13 cellular contexts compared by ENCODE assay signal in genomic region chr13:110259651-110260050, GRCh38. TPM values are rescaled to one million over a fixed set of nuclear protein-coding genes. Genes with fewer than 3 reads are reported as not detected.
A peak's percentile ranks its signal among the peaks of the same experiment; 100 is the strongest.
DNase-seq lines count a peak whose midpoint lies in the region; ATAC-seq, FAIRE-seq and TF ChIP-seq lines count a peak whose summit lies in the region.
"Had no signal": no experiment of that assay in that cellular context is flagged by ENCODE, and none has a peak within 500 bp of the region (broad histone marks: within the 10 kb centered on the region; RNA-seq: fewer than 3 reads in every experiment).

No MANE protein-coding gene starts in this region.

- no peak overlapping the region for H3K4me3 ChIP-seq in IMR-90 (ENCODE audit: insufficient read depth, low read depth, low read length)
- no peak overlapping the region for H3K4me3 ChIP-seq in brain microvascular endothelial cell (ENCODE audit: low read depth, low read length)
- H3K4me3 ChIP-seq in stomach smooth muscle (ENCODE audit: low read length in 2 of 2): no peak overlapping the region
- H3K4me3 ChIP-seq in small intestine (ENCODE audit: low read depth in 1 of 2, low read length in 2 of 2): no peak overlapping the region
- no peak overlapping the region for H3K4me3 ChIP-seq in ovary

- TF ChIP-seq POLR2A in IMR-90 (IDR thresholded peaks at IDR 0.05; ENCODE audit: low read depth, low read length) (no peak), ovary (IDR thresholded peaks at IDR 0.05) (no peak)

- TF ChIP-seq CTCF in IMR-90 (conservative IDR thresholded peaks at IDR 0.05; ENCODE audit: low read depth, low read length): no peak
- no peak for TF ChIP-seq CTCF in brain microvascular endothelial cell (IDR thresholded peaks at IDR 0.05; ENCODE audit: low read depth, low read length, missing control alignments)
- TF ChIP-seq CTCF in foreskin keratinocyte (conservative IDR thresholded peaks at IDR 0.05): no peak
- no peak for TF ChIP-seq CTCF in ovary (IDR thresholded peaks at IDR 0.05)

- H3K4me2 ChIP-seq in IMR-90 (ENCODE audit: low read depth, low read length): peak overlapping the region; percentile 30; the same call in 1 of the 2 replicates

- peak overlapping the region; percentile 59 for H2BK5ac ChIP-seq in IMR-90 (ENCODE audit: low read depth, low read length, poor library complexity, severe bottlenecking)

- H3K79me1 ChIP-seq in IMR-90 (ENCODE audit: low read depth in 1 of 2, low read length in 2 of 2): peaks cover 27 to 81% of the 10 kb centered on the region in 2 experiments

- in situ Hi-C loops in IMR-90 (cut with MboI; ENCODE audit: low sequenced_read_pairs): no loop called here
- in situ Hi-C loops in brain microvascular endothelial cell (cut with HindIII; ENCODE audit: low pct_ligation_motif_present, low sequenced_read_pairs): no loop called here

- 0 out of 2 replicates have a peak overlapping the region, but pooled peaks have one; percentile 7 for H3K56ac ChIP-seq in IMR-90 (ENCODE audit: extremely low read depth, insufficient read depth, low read length)

- BruUV-seq in IMR-90 (replicated peaks; lab: Mats Ljungman, UMichigan): no TSS peak

- TF ChIP-seq EP300 in ovary (IDR thresholded peaks at IDR 0.05): no peak

- CTCF ChIA-PET in IMR-90 (lab: Yijun Ruan, JAX): interaction anchor here (0.6 to 2.2 kb wide), 3 partner anchors 12 to 1352 kb away, joined by 3 to 6 read pairs (median 4); no protein-coding TSS in a partner anchor

- no peak overlapping the region for H4K5ac ChIP-seq in IMR-90 (ENCODE audit: low read depth, low read length)

- H3K18ac ChIP-seq in IMR-90 (ENCODE audit: low read depth, low read length): 0 out of 2 replicates have a peak overlapping the region, but pooled peaks have one; percentile 18

- POLR2A ChIA-PET in IMR-90 (lab: Charles Lee; ENCODE audit: unreplicated experiment): no interaction called here

- ATAC-seq in IMR-90 (ENCODE audit: low read depth) (no peak), foreskin keratinocyte (no peak)

- intact Hi-C loops in IMR-90 (cut with micrococcal nuclease) (no loop called here), ovary (cut with DNase I) (loop anchor here in 2 of 4 donors (10.0 kb wide), 1 partner anchor 45 kb away; the partner anchor contains the start of genes COL4A1 (in 2 of the 2) and COL4A2 (in 2 of the 2))

- H3K27ac ChIP-seq in IMR-90 (ENCODE audit: insufficient read depth, low read length) (peak overlapping the region; percentile 52; the same call in 1 of the 2 replicates), brain microvascular endothelial cell (peak overlapping the region; percentile 36), foreskin keratinocyte (peak overlapping the region; percentile 45), stomach smooth muscle (ENCODE audit: low read length) (peak overlapping the region; percentile 3), small intestine (ENCODE audit: low read depth in 1 of 2, low read length in 1 of 2) (peak overlapping the region in 1 of 2 donors; percentile 39), ovary (no peak overlapping the region)

- peak overlapping the region; percentile 18; the same call in 1 of the 2 replicates for H3K14ac ChIP-seq in IMR-90 (replicated peaks; ENCODE audit: low read depth, low read length)

- no peak overlapping the region for H2AK9ac ChIP-seq in IMR-90 (replicated peaks; ENCODE audit: low read depth, low read length, poor library complexity)

- peak overlapping the region; percentile 39; the same call in 1 of the 2 replicates for H3K23ac ChIP-seq in IMR-90 (ENCODE audit: low read depth, low read length)

- H3K9me3 ChIP-seq in IMR-90 (ENCODE audit: control insufficient read depth, insufficient read depth, low read length) (no peaks in the 10 kb centered on the region), stomach smooth muscle (ENCODE audit: control insufficient read depth in 2 of 2, low read length in 2 of 2) (no peaks in the 10 kb centered on the region), small intestine (ENCODE audit: control insufficient read depth, low read depth) (no peaks in the 10 kb centered on the region), ovary (no peaks in the 10 kb centered on the region)

- TF ChIP-seq RAD21 in IMR-90 (IDR thresholded peaks at IDR 0.05; ENCODE audit: low read length): no peak

- no peak overlapping the region for H2AFZ ChIP-seq in IMR-90 (replicated peaks; ENCODE audit: low read length, poor library complexity)

- no peak overlapping the region; the same call in 1 of the 2 replicates for H2BK20ac ChIP-seq in IMR-90 (ENCODE audit: low read depth, low read length)

- dilution Hi-C loops in IMR-90 (cut with HindIII; ENCODE audit: low sequenced_read_pairs, unreplicated experiment): no loop called here

- WGBS in IMR-90 (ENCODE audit: extremely low coverage in 2 of 2, insufficient read length in 1 of 2), 2 experiments: 100% methylated on average over 2 of the region's 6 CpGs; no CpG with 5 or more reads in 1 of the 2 experiments
- WGBS in small intestine, 3 donors: 64 to 84% (median 76%) methylated on average over 6 of the region's 6 CpGs
- WGBS in ovary, 3 donors: 70 to 80% (median 74%) methylated on average over 6 of the region's 6 CpGs

- H3K4ac ChIP-seq in IMR-90 (ENCODE audit: low read depth, low read length): peak overlapping the region; percentile 20; the same call in 1 of the 2 replicates

- H3K9me1 ChIP-seq in IMR-90 (ENCODE audit: insufficient read depth, low read length): peaks cover 51% of the 10 kb centered on the region

- peaks cover 46% of the 10 kb centered on the region for H3K4me1 ChIP-seq in IMR-90 (ENCODE audit: control insufficient read depth, insufficient read depth, low read length)
- H3K4me1 ChIP-seq in foreskin keratinocyte: peaks cover 38% of the 10 kb centered on the region
- H3K4me1 ChIP-seq in stomach smooth muscle (ENCODE audit: control insufficient read depth, insufficient read depth, low read length): peaks cover 46% of the 10 kb centered on the region
- H3K4me1 ChIP-seq in small intestine (ENCODE audit: control insufficient read depth in 2 of 2, insufficient read depth in 1 of 2, low read depth in 1 of 2, low read length in 1 of 2): peaks cover 3 to 7% of the 10 kb centered on the region in 2 donors
- peaks cover 32% of the 10 kb centered on the region for H3K4me1 ChIP-seq in ovary (ENCODE audit: insufficient read depth)

- peak overlapping the region; percentile 37 to 43; a peak in 1 of 4 replicates for H4K8ac ChIP-seq in IMR-90 (ENCODE audit: low read depth in 2 of 2, low read length in 2 of 2)

- H3K27me3 ChIP-seq in IMR-90 (ENCODE audit: control insufficient read depth, insufficient read depth, low read length): no peaks in the 10 kb centered on the region
- H3K27me3 ChIP-seq in brain microvascular endothelial cell (replicated peaks): no peaks in the 10 kb centered on the region
- H3K27me3 ChIP-seq in foreskin keratinocyte: no peaks in the 10 kb centered on the region
- H3K27me3 ChIP-seq in stomach smooth muscle (ENCODE audit: control insufficient read depth in 1 of 2, insufficient read depth in 2 of 2, low read length in 2 of 2): no peaks in the 10 kb centered on the region
- no peaks in the 10 kb centered on the region for H3K27me3 ChIP-seq in small intestine (ENCODE audit: control insufficient read depth in 2 of 2, insufficient read depth in 2 of 2, low read length in 2 of 2)
- no peaks in the 10 kb centered on the region for H3K27me3 ChIP-seq in ovary

- H3K36me3 ChIP-seq in IMR-90 (ENCODE audit: control insufficient read depth, insufficient read depth, low read length) (peaks cover 10% of the 10 kb centered on the region), brain microvascular endothelial cell (replicated peaks) (peaks cover 26% of the 10 kb centered on the region), stomach smooth muscle (ENCODE audit: control insufficient read depth in 2 of 2, insufficient read depth in 2 of 2, low read length in 2 of 2) (no peaks in the 10 kb centered on the region), small intestine (ENCODE audit: control insufficient read depth in 2 of 2, insufficient read depth in 2 of 2, low read length in 2 of 2) (no peaks in the 10 kb centered on the region), ovary (no peaks in the 10 kb centered on the region)

- DNase-seq in IMR-90 (no peak), brain microvascular endothelial cell (no peak), foreskin keratinocyte (no peak), small intestine (no peak), cerebellum (ENCODE audit: low spot score) (no peak), ovary (no peak)
- DNase-seq: activated naive CD4-positive, alpha-beta T cell treated with anti-CD3 and anti-CD28 coated beads, Interleukin-2, amount 10 ng/mL, durations not matched to agents 7 days and 5 days; caudate nucleus; Karpas-422; NCI-H146; NCI-H446; SHP77 had no signal

- H4K20me1 ChIP-seq in IMR-90 (ENCODE audit: insufficient read depth, low read length): peaks cover 63% of the 10 kb centered on the region

- H2AK5ac ChIP-seq in IMR-90 (ENCODE audit: low read depth, low read length): peak overlapping the region; percentile 11; the same call in 1 of the 2 replicates

- H2BK120ac ChIP-seq in IMR-90 (ENCODE audit: low read depth, low read length): no peak overlapping the region

- peak overlapping the region; percentile 6; the same call in 1 of the 2 replicates for H4K91ac ChIP-seq in IMR-90 (ENCODE audit: insufficient read depth, low read depth, low read length)

- H2BK15ac ChIP-seq in IMR-90 (ENCODE audit: low read depth, low read length): peak overlapping the region; percentile 7; the same call in 2 of the 3 replicates

- H3K9ac ChIP-seq in IMR-90 (ENCODE audit: low read depth, low read length) (no peak overlapping the region; the same call in 1 of the 2 replicates), stomach smooth muscle (ENCODE audit: low read length in 2 of 2) (no peak overlapping the region)

- no peak for FAIRE-seq in small intestine (lab: Jason Lieb, UNC)

TF ChIP-seq in IMR-90, 13 proteins besides CTCF, POLR2A, EP300 and RAD21 (continues in another document):
- TF ChIP-seq CEBPB (IDR thresholded peaks at IDR 0.05; ENCODE audit: low read depth, low read length): peak; percentile 76

RNA-seq across cellular contexts. Expression of gene COL4A1, which starts 47.3 kb away (rescaled TPM):
- total RNA-seq in IMR-90 (2012; rRNA removed): 230 and 263 TPM in 2 replicates
- 301 and 337 TPM in 2 replicates for polyA plus RNA-seq in IMR-90 (2012; rRNA removed)
- polyA plus RNA-seq in IMR-90 (2012; cell fraction: cytosol; rRNA removed): 173 and 272 TPM in 2 replicates
- polyA plus RNA-seq in IMR-90 (2012; cell fraction: nucleus; rRNA removed; ENCODE audit: low replicate concordance): 217 and 287 TPM in 2 replicates
- total RNA-seq in foreskin keratinocyte: 46.0 and 80.9 TPM in 2 replicates
- polyA plus RNA-seq in foreskin keratinocyte: 23.6 and 36.1 TPM in 2 replicates
- 10 to 100 TPM in 1 of 3 donors, 1 to 10 TPM in 2; 3.1 to 58.5 (median 5.9) TPM for polyA plus RNA-seq in small intestine
- 151 TPM for total RNA-seq in cerebellum
- total RNA-seq in ovary: 100 to 1,000 TPM in 3 of 7 donors, 10 to 100 TPM in 4; 42.3 to 106 (median 73.2) TPM
- polyA plus RNA-seq in ovary: 100 to 1,000 TPM in 1 of 2 donors, 10 to 100 TPM in 1; 87.5 to 421 TPM

RNA-seq across cellular contexts. Expression of gene COL4A2, which starts 47.4 kb away (rescaled TPM):
- total RNA-seq in IMR-90 (2012; rRNA removed): 90.7 and 97.5 TPM in 2 replicates
- 457 and 533 TPM in 2 replicates for polyA plus RNA-seq in IMR-90 (2012; rRNA removed)
- polyA plus RNA-seq in IMR-90 (2012; cell fraction: cytosol; rRNA removed): 220 and 733 TPM in 2 replicates
- polyA plus RNA-seq in IMR-90 (2012; cell fraction: nucleus; rRNA removed; ENCODE audit: low replicate concordance): 553 and 1,147 TPM in 2 replicates
- total RNA-seq in foreskin keratinocyte: 126 and 178 TPM in 2 replicates
- 93.6 and 135 TPM in 2 replicates for polyA plus RNA-seq in foreskin keratinocyte
- polyA plus RNA-seq in small intestine: 10 to 100 TPM; 42.3 to 76.7 (median 52.4) TPM
- 164 TPM for total RNA-seq in cerebellum
- 100 to 1,000 TPM in 5 of 7 donors, 10 to 100 TPM in 2; 59.5 to 171 (median 120) TPM for total RNA-seq in ovary
- 100 to 1,000 TPM; 136 to 164 TPM for polyA plus RNA-seq in ovary

Comparison
In these comparisons a context has a peak if more than half of its experiments do, and no peak if none do; other contexts are left out.
1. H3K27ac ChIP-seq: peak in IMR-90 (single experiment), brain microvascular endothelial cell (single experiment), foreskin keratinocyte (single experiment) and stomach smooth muscle (single experiment); none in ovary (0 of 2).